1 cellular context compared by ENCODE assay signal in genomic region chr9:37381094-37381741, GRCh38.
TF ChIP-seq lines count a peak whose summit lies in the region.

No MANE protein-coding gene starts in this region.

TF ChIP-seq in HepG2, 621 proteins besides CTCF, POLR2A, EP300 and RAD21 (continued from another document and continues in another):
- peak; percentile 61; the same call in 1 of the 2 replicates for TF ChIP-seq ZBTB37 (CRISPR knock-in tag; IDR thresholded peaks at IDR 0.05)
- no peak for TF ChIP-seq TIGD3 (CRISPR knock-in tag; IDR thresholded peaks at IDR 0.05; ENCODE audit: borderline replicate concordance)
- TF ChIP-seq MYNN (CRISPR knock-in tag; IDR thresholded peaks at IDR 0.05; ENCODE audit: low read depth), result no peak
- TF ChIP-seq IRF2 (CRISPR knock-in tag; IDR thresholded peaks at IDR 0.05), result peak; percentile 31; the same call in 1 of the 2 replicates
- no peak for TF ChIP-seq ZNF7 (CRISPR knock-in tag; IDR thresholded peaks at IDR 0.05)
- peak; percentile 53; the same call in 1 of the 2 replicates for TF ChIP-seq ELF3 (CRISPR knock-in tag; IDR thresholded peaks at IDR 0.05)
- no peak for TF ChIP-seq HOXA7 (CRISPR knock-in tag; IDR thresholded peaks at IDR 0.05)
- TF ChIP-seq FOXP4 (CRISPR knock-in tag; IDR thresholded peaks at IDR 0.05), result no peak
- TF ChIP-seq ZNF737 (CRISPR knock-in tag; IDR thresholded peaks at IDR 0.05; ENCODE audit: borderline replicate concordance), result no peak
- 0 out of 2 replicates have a peak, but pooled peaks have one; percentile 11 for TF ChIP-seq NFYB (CRISPR knock-in tag; IDR thresholded peaks at IDR 0.05)
- TF ChIP-seq ZNF589 (CRISPR knock-in tag; conservative IDR thresholded peaks at IDR 0.05), result no peak
- no peak for TF ChIP-seq DRAP1 (CRISPR knock-in tag; IDR thresholded peaks at IDR 0.05)
- TF ChIP-seq ZNF44 (CRISPR knock-in tag; IDR thresholded peaks at IDR 0.05), result no peak
- TF ChIP-seq GMEB2 (CRISPR knock-in tag; IDR thresholded peaks at IDR 0.05; ENCODE audit: low read depth), result no peak
- no peak for TF ChIP-seq USF2 (IDR thresholded peaks at IDR 0.05; ENCODE audit: low read depth, low read length)
- no peak for TF ChIP-seq USF2 (CRISPR knock-in tag; IDR thresholded peaks at IDR 0.05; ENCODE audit: borderline replicate concordance)
- TF ChIP-seq ZNF570 (CRISPR knock-in tag; IDR thresholded peaks at IDR 0.05; ENCODE audit: borderline replicate concordance), result no peak
- no peak for TF ChIP-seq NR1H2 (CRISPR knock-in tag; IDR thresholded peaks at IDR 0.05; ENCODE audit: borderline replicate concordance, low read depth)
- no peak for TF ChIP-seq HBP1 (CRISPR knock-in tag; IDR thresholded peaks at IDR 0.05; ENCODE audit: low read depth)
- TF ChIP-seq ZNF782 (CRISPR knock-in tag; IDR thresholded peaks at IDR 0.05; ENCODE audit: borderline replicate concordance), result peak; percentile 40; the same call in 1 of the 2 replicates
- TF ChIP-seq UBTF (CRISPR knock-in tag; IDR thresholded peaks at IDR 0.05), result no peak
- TF ChIP-seq TEAD2 (CRISPR knock-in tag; IDR thresholded peaks at IDR 0.05), result no peak
- no peak; the same call in 1 of the 2 replicates for TF ChIP-seq HES4 (CRISPR knock-in tag; IDR thresholded peaks at IDR 0.05; ENCODE audit: borderline replicate concordance)
- no peak for TF ChIP-seq ZBTB39 (CRISPR knock-in tag; IDR thresholded peaks at IDR 0.05)
- no peak for TF ChIP-seq TCF7L2 (IDR thresholded peaks at IDR 0.05; ENCODE audit: low read depth, low read length)
- TF ChIP-seq KAT8 (CRISPR knock-in tag; IDR thresholded peaks at IDR 0.05), result peak; percentile 47; the same call in 1 of the 2 replicates
- no peak for TF ChIP-seq ZKSCAN8 (CRISPR knock-in tag; IDR thresholded peaks at IDR 0.05; ENCODE audit: borderline replicate concordance)
- TF ChIP-seq ZSCAN21 (CRISPR knock-in tag; IDR thresholded peaks at IDR 0.05; ENCODE audit: borderline replicate concordance), result 0 out of 2 replicates have a peak, but pooled peaks have one; percentile 50
- TF ChIP-seq SNAPC4 (CRISPR knock-in tag; IDR thresholded peaks at IDR 0.05), result no peak
